In the genomic region with DNA sequence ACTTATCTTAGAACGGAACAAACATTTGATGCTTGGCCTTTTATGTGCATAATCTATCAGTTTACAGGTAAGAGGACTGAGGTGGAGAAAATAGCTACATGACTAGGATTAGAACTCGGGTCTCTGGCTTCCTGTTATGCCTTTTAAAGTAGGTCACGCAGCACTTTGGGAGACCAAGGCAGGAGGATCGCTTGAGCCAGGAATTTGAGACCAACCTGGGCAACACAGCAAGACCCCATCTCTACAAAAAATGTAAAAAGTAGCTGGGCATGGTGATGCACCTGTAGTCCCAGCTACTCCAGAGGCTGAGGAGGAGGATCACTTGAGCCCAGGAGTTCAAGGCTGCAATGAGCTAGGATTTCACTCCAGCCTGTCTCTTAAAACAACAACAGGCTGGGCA, we compare ENCODE assay signal across 2 cellular contexts.
TF ChIP-seq lines count a peak whose summit lies in the region.

No MANE protein-coding gene starts in this region.

TF ChIP-seq in HEK293, 187 proteins besides CTCF, POLR2A, EP300 and RAD21:
- TF ChIP-seq ZNF121 (tag by site-specific recombination; IDR thresholded peaks at IDR 0.05), result 0 out of 2 replicates have a peak, but pooled peaks have one; percentile 27
- TF ChIP-seq, protein P1, sequence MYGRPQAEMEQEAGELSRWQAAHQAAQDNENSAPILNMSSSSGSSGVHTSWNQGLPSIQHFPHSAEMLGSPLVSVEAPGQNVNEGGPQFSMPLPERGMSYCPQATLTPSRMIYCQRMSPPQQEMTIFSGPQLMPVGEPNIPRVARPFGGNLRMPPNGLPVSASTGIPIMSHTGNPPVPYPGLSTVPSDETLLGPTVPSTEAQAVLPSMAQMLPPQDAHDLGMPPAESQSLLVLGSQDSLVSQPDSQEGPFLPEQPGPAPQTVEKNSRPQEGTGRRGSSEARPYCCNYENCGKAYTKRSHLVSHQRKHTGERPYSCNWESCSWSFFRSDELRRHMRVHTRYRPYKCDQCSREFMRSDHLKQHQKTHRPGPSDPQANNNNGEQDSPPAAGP (tag by site-specific recombination; IDR thresholded peaks at IDR 0.05), result no peak

TF ChIP-seq in H1, 55 proteins besides CTCF, POLR2A, EP300 and RAD21:
- TF ChIP-seq BCL11A (IDR thresholded peaks at IDR 0.05; ENCODE audit: low read depth in 2 of 2, low read length in 2 of 2) (no peak), KDM1A (IDR thresholded peaks at IDR 0.05; ENCODE audit: borderline replicate concordance, low read length) (peak; percentile 18; the same call in 1 of the 2 replicates)
